ENCODE assay signal across 8 cellular contexts in genomic region chr2:148813603-148814065, GRCh38.
DNase-seq lines count a peak whose midpoint lies in the region; ATAC-seq and TF ChIP-seq lines count a peak whose summit lies in the region.

No MANE protein-coding gene starts in this region.

- H3F3A ChIP-seq in smooth muscle cell (ENCODE audit: low read depth) = no peaks in the 10 kb centered on the region

- H3K9me3 Mint-ChIP-seq in WTC11 = no peaks in the 10 kb centered on the region
- H3K9me3 Mint-ChIP-seq in stimulated activated memory B cell treated with anti-CD40 and anti-IgM and Interleukin-4, amounts not matched to agents 10 μg/mL and 1 μg/mL and 100 μg/mL, for 72 hours = no peaks in the 10 kb centered on the region

- H2AFZ ChIP-seq in smooth muscle cell (ENCODE audit: low read depth) = no peak overlapping the region

- POLR2A ChIA-PET in WTC11 (lab: Charles Lee) = interaction anchor here (0.9 to 1.3 kb wide), 2 partner anchors 62 to 168 kb away, joined by 3 to 4 read pairs; partner anchors contain the start of gene KIF5C

- no peaks in the 10 kb centered on the region for H3K9me3 ChIP-seq in smooth muscle cell (replicated peaks; ENCODE audit: low read depth)

- H3K27ac ChIP-seq in smooth muscle cell (ENCODE audit: low read depth) = no peak overlapping the region

- no peaks in the 10 kb centered on the region for H4K20me1 ChIP-seq in smooth muscle cell (ENCODE audit: low read depth)

- CTCF ChIA-PET in WTC11 (lab: Charles Lee) = interaction anchor here (0.5 to 1.9 kb wide), 4 partner anchors 15 to 826 kb away, joined by 3 to 5 read pairs (median 4); no protein-coding TSS in a partner anchor

- peaks cover 66% of the 10 kb centered on the region for H3K4me1 Mint-ChIP-seq in WTC11
- peaks cover 33% of the 10 kb centered on the region for H3K4me1 Mint-ChIP-seq in stimulated activated memory B cell treated with anti-CD40 and anti-IgM and Interleukin-4, amounts not matched to agents 10 μg/mL and 1 μg/mL and 100 μg/mL, for 72 hours

- TF ChIP-seq CTCF in WTC11 (IDR thresholded peaks at IDR 0.05) (peak; percentile 52), smooth muscle cell (IDR thresholded peaks at IDR 0.05; ENCODE audit: borderline replicate concordance, insufficient read depth, poor library complexity, severe bottlenecking) (no peak)

- no peaks in the 10 kb centered on the region for H3K36me3 ChIP-seq in smooth muscle cell (ENCODE audit: low read depth)

- no peak overlapping the region for H3K4me3 ChIP-seq in smooth muscle cell

- no peak overlapping the region for H3K9ac ChIP-seq in smooth muscle cell (ENCODE audit: low read depth)

- H3K27ac Mint-ChIP-seq in WTC11 = peak overlapping the region; percentile 95
- peak overlapping the region; percentile 71 for H3K27ac Mint-ChIP-seq in stimulated activated memory B cell treated with anti-CD40 and anti-IgM and Interleukin-4, amounts not matched to agents 10 μg/mL and 1 μg/mL and 100 μg/mL, for 72 hours

- no peak overlapping the region for H3K4me2 ChIP-seq in smooth muscle cell

- DNase-seq in WTC11 (ENCODE audit: low spot score) (peak; percentile 93), germinal center (ENCODE audit: low spot score) (peak; percentile 81), OCI-M1 (lab: John Stamatoyannopoulos, UW) (no peak), DMS114 treated with DMSO at 0.1 percent for 48 hours (lab: John Stamatoyannopoulos, UW; ENCODE audit: unreplicated experiment) (no peak), smooth muscle cell (lab: John Stamatoyannopoulos, UW; ENCODE audit: unreplicated experiment) (no peak)

- H3K27me3 Mint-ChIP-seq in WTC11 (ENCODE audit: low read depth) = peaks cover 4% of the 10 kb centered on the region
- H3K27me3 Mint-ChIP-seq in stimulated activated memory B cell treated with anti-CD40 and anti-IgM and Interleukin-4, amounts not matched to agents 10 μg/mL and 1 μg/mL and 100 μg/mL, for 72 hours = peaks cover 14% of the 10 kb centered on the region

- WGBS in smooth muscle cell (ENCODE audit: low lambda C conversion rate) = 65% methylated on average over 11 of the region's 11 CpGs

- peaks cover 4% of the 10 kb centered on the region for H3K4me1 ChIP-seq in smooth muscle cell (ENCODE audit: low read depth)

- peak; percentile 95 for ATAC-seq in GM18870 (IDR thresholded peaks at IDR 0.05; ENCODE audit: unreplicated experiment)
- ATAC-seq in HG02938 (IDR thresholded peaks at IDR 0.05; ENCODE audit: unreplicated experiment) = peak; percentile 94
- ATAC-seq in WTC11 = peak; percentile 97
- ATAC-seq in stimulated activated memory B cell treated with anti-CD40 and anti-IgM and Interleukin-4, amounts not matched to agents 10 μg/mL and 1 μg/mL and 100 μg/mL, for 72 hours = peak; percentile 99

- H3K27me3 ChIP-seq in smooth muscle cell (ENCODE audit: low read depth) = no peaks in the 10 kb centered on the region

- no peaks in the 10 kb centered on the region for H3K79me2 ChIP-seq in smooth muscle cell (ENCODE audit: low read depth)

- H3K4me3 Mint-ChIP-seq in WTC11 = 0 out of 2 replicates have a peak overlapping the region, but pooled peaks have one; percentile 11
- peak overlapping the region; percentile 30 for H3K4me3 Mint-ChIP-seq in stimulated activated memory B cell treated with anti-CD40 and anti-IgM and Interleukin-4, amounts not matched to agents 10 μg/mL and 1 μg/mL and 100 μg/mL, for 72 hours

- no peaks in the 10 kb centered on the region for H3K36me3 Mint-ChIP-seq in WTC11
- H3K36me3 Mint-ChIP-seq in stimulated activated memory B cell treated with anti-CD40 and anti-IgM and Interleukin-4, amounts not matched to agents 10 μg/mL and 1 μg/mL and 100 μg/mL, for 72 hours = no peaks in the 10 kb centered on the region

TF ChIP-seq in WTC11, 78 proteins besides CTCF, POLR2A, EP300 and RAD21:
- TF ChIP-seq KAT7 (CRISPR knock-in tag; IDR thresholded peaks at IDR 0.05; ENCODE audit: borderline replicate concordance) = no peak
- peak; percentile 94 for TF ChIP-seq FOXP4 (CRISPR knock-in tag; IDR thresholded peaks at IDR 0.05)
- TF ChIP-seq TEAD1 (CRISPR knock-in tag; IDR thresholded peaks at IDR 0.05) = peak; percentile 82; the same call in 1 of the 2 replicates
- TF ChIP-seq ZNF121 (CRISPR knock-in tag; IDR thresholded peaks at IDR 0.05) = 0 out of 2 replicates have a peak, but pooled peaks have one; percentile 2
- TF ChIP-seq FOXP1 (CRISPR knock-in tag; IDR thresholded peaks at IDR 0.05; ENCODE audit: borderline replicate concordance) = peak; percentile 56; the same call in 1 of the 2 replicates
- TF ChIP-seq E2F1 (CRISPR knock-in tag; IDR thresholded peaks at IDR 0.05) = 0 out of 2 replicates have a peak, but pooled peaks have one; percentile 18
- peak; percentile 29; the same call in 1 of the 2 replicates for TF ChIP-seq TP53 (CRISPR knock-in tag; IDR thresholded peaks at IDR 0.05)
- TF ChIP-seq USF2 (CRISPR knock-in tag; IDR thresholded peaks at IDR 0.05) = 0 out of 2 replicates have a peak, but pooled peaks have one; percentile 14
- peak; percentile 38 for TF ChIP-seq ETV6 (CRISPR knock-in tag; IDR thresholded peaks at IDR 0.05)
- TF ChIP-seq, protein P1, sequence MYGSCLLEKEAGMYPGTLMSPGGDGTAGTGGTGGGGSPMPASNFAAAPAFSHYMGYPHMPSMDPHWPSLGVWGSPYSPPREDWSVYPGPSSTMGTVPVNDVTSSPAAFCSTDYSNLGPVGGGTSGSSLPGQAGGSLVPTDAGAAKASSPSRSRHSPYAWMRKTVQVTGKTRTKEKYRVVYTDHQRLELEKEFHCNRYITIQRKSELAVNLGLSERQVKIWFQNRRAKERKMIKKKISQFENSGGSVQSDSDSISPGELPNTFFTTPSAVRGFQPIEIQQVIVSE (CRISPR knock-in tag; IDR thresholded peaks at IDR 0.05; ENCODE audit: borderline replicate concordance) = no peak
- TF ChIP-seq ZNF138 (CRISPR knock-in tag; conservative IDR thresholded peaks at IDR 0.05) = 0 out of 2 replicates have a peak, but pooled peaks have one; percentile 15
- peak; percentile 80; the same call in 1 of the 2 replicates for TF ChIP-seq ZBTB21 (CRISPR knock-in tag; IDR thresholded peaks at IDR 0.05; ENCODE audit: borderline replicate concordance)
- TF ChIP-seq, protein P2, sequence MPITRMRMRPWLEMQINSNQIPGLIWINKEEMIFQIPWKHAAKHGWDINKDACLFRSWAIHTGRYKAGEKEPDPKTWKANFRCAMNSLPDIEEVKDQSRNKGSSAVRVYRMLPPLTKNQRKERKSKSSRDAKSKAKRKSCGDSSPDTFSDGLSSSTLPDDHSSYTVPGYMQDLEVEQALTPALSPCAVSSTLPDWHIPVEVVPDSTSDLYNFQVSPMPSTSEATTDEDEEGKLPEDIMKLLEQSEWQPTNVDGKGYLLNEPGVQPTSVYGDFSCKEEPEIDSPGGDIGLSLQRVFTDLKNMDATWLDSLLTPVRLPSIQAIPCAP (CRISPR knock-in tag; IDR thresholded peaks at IDR 0.05) = no peak
- no peak for TF ChIP-seq NR1H2 (CRISPR knock-in tag; IDR thresholded peaks at IDR 0.05)
TF ChIP-seq in WTC11: peak in this region for 10.

Comparison
In these comparisons a context has a peak if more than half of its experiments do, and no peak if none do; other contexts are left out.
1. DNase-seq: peak in WTC11 (single experiment) and germinal center (single experiment); none in OCI-M1 (single experiment), DMS114 treated with DMSO at 0.1 percent for 48 hours (single experiment) and smooth muscle cell (single experiment).
2. Peak in every context shown above with its lines, with median percentiles within 50 percentile points of each other: ATAC-seq.